ENCODE assay signal across 15 cellular contexts in genomic region chr1:79749607-79750006, GRCh38.
DNase-seq lines count a peak whose midpoint lies in the region; ATAC-seq and TF ChIP-seq lines count a peak whose summit lies in the region.
"Had no signal": no experiment of that assay in that cellular context is flagged by ENCODE, and none has a peak within 500 bp of the region (broad histone marks: within the 10 kb centered on the region; RNA-seq: fewer than 3 reads in every experiment).

No MANE protein-coding gene starts in this region.

- no peak for TF ChIP-seq CTCF in RWPE2 (IDR thresholded peaks at IDR 0.05; ENCODE audit: poor library complexity, severe bottlenecking)
- no peak for TF ChIP-seq CTCF in epithelial cell of esophagus (IDR thresholded peaks at IDR 0.05; ENCODE audit: insufficient read depth, low read depth, low read length, missing control alignments)

- no peaks in the 10 kb centered on the region for H3K27me3 ChIP-seq in RWPE2 (ENCODE audit: insufficient read depth, poor library complexity, severe bottlenecking)
- H3K27me3 ChIP-seq: BLaER1 treated with 17β-estradiol and CSF1 and Interleukin-3, amounts not matched to agents 10 nM and 100 nM had no signal

- peak; percentile 36 for DNase-seq in EL
- no peak for DNase-seq in RWPE2 (ENCODE audit: low spot score)
- peak; percentile 61 for DNase-seq in epithelial cell of esophagus (ENCODE audit: low read depth)
- DNase-seq in renal cortical epithelial cell (ENCODE audit: low read depth), result peak; percentile 55
- no peak for DNase-seq in D341Med (ENCODE audit: low spot score)
- DNase-seq in NCI-H345 (lab: John Stamatoyannopoulos, UW), result no peak
- DNase-seq: Calu3; CD8-positive, alpha-beta T cell; HCEC 1CT had no signal

- H3K4me3 ChIP-seq in RWPE2 (ENCODE audit: severe bottlenecking) (no peak overlapping the region), epithelial cell of esophagus (ENCODE audit: low read length) (no peak overlapping the region)
- H3K4me3 ChIP-seq: BLaER1 treated with 17β-estradiol and CSF1 and Interleukin-3, amounts not matched to agents 10 nM and 100 nM; GM12878; GM23338 had no signal

- ATAC-seq in RWPE2 (ENCODE audit: low read depth) (peak; percentile 17; the same call in 1 of the 3 replicates), HG03039 (IDR thresholded peaks at IDR 0.05; ENCODE audit: unreplicated experiment) (no peak)
- ATAC-seq: CD8-positive, alpha-beta T cell; GM12878; GM23338 had no signal

- no peaks in the 10 kb centered on the region for H3K36me3 ChIP-seq in RWPE2 (ENCODE audit: low read depth)
- H3K36me3 ChIP-seq: BLaER1 treated with 17β-estradiol and CSF1 and Interleukin-3, amounts not matched to agents 10 nM and 100 nM had no signal

- peaks cover 11% of the 10 kb centered on the region for H3K4me1 ChIP-seq in RWPE2 (ENCODE audit: insufficient read depth, poor library complexity, severe bottlenecking)
- H3K4me1 ChIP-seq: BLaER1 treated with 17β-estradiol and CSF1 and Interleukin-3, amounts not matched to agents 10 nM and 100 nM had no signal

- no peaks in the 10 kb centered on the region for H3K9me3 ChIP-seq in RWPE2 (ENCODE audit: severe bottlenecking)
- H3K9me3 ChIP-seq: BLaER1 treated with 17β-estradiol and CSF1 and Interleukin-3, amounts not matched to agents 10 nM and 100 nM had no signal

- H3K27ac ChIP-seq in RWPE2 (ENCODE audit: poor library complexity, severe bottlenecking), result no peak overlapping the region
- H3K27ac ChIP-seq: BLaER1 treated with 17β-estradiol and CSF1 and Interleukin-3, amounts not matched to agents 10 nM and 100 nM; HL-60; KMS-11 had no signal

Comparison
In these comparisons a context has a peak if more than half of its experiments do, and no peak if none do; other contexts are left out.
1. DNase-seq: peak in EL (single experiment), epithelial cell of esophagus (single experiment) and renal cortical epithelial cell (single experiment); none in RWPE2 (single experiment), D341Med (single experiment) and NCI-H345 (single experiment).